ENCODE assay signal across 21 cellular contexts in the genomic region with DNA sequence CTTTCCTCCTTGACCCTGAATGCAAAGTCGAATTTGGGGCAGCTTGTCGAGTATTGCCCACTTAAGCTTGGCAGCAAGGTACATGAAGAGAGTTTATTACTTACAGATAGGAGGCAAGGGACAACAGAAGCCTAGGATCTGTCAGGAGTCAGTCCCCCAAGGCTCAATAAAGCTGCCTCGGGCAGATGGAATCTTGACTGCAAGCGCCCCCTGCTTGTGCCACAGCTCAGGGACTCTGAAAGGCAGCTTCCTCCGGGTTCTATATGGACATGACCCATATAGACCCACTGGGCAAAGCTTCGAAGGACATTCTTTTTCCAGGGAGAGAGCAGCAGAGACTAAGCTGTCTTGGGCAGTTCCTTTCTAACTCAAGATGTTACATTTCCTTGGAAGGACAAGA.
DNase-seq lines count a peak whose midpoint lies in the region; ATAC-seq and TF ChIP-seq lines count a peak whose summit lies in the region.
"Had no signal": no experiment of that assay in that cellular context is flagged by ENCODE, and none has a peak within 500 bp of the region (broad histone marks: within the 10 kb centered on the region; RNA-seq: fewer than 3 reads in every experiment).

No MANE protein-coding gene starts in this region.

- intact Hi-C loops in A673 (cut with micrococcal nuclease; ENCODE audit: unreplicated experiment), result no loop called here

- POLR2A ChIA-PET in A673 (lab: Charles Lee; ENCODE audit: low non-redundant PET), result no interaction called here

- no peaks in the 10 kb centered on the region for H3K36me3 ChIP-seq in A673 (ENCODE audit: insufficient read depth, low read length, poor library complexity, severe bottlenecking)
- H3K36me3 ChIP-seq: upper lobe of left lung had no signal

- TF ChIP-seq CTCF in A673 (conservative IDR thresholded peaks at IDR 0.05; ENCODE audit: low read depth, low read length) (no peak), GM12865 (IDR thresholded peaks at IDR 0.05; ENCODE audit: insufficient read depth, low read depth, low read length, missing control alignments) (peak; percentile 12), epithelial cell of esophagus (IDR thresholded peaks at IDR 0.05; ENCODE audit: insufficient read depth, low read depth, low read length, missing control alignments) (peak; percentile 13)

- no peak overlapping the region for H3K4me3 ChIP-seq in A673 (ENCODE audit: low read depth, low read length, poor library complexity, severe bottlenecking)
- H3K4me3 ChIP-seq in GM12865 (ENCODE audit: low read depth, low read length), result no peak overlapping the region
- H3K4me3 ChIP-seq in epithelial cell of esophagus (ENCODE audit: low read length), result no peak overlapping the region
- H3K4me3 ChIP-seq: upper lobe of left lung had no signal

- DNase-seq in A673 (ENCODE audit: low spot score) (peak; percentile 13), GM12865 (ENCODE audit: low read depth) (peak; percentile 37), OCI-M1 (lab: John Stamatoyannopoulos, UW) (peak; percentile 16), epithelial cell of esophagus (ENCODE audit: low read depth) (no peak)
- DNase-seq in activated effector memory CD4-positive, alpha-beta T cell treated with Interleukin-2 at 50 U/mL for 16 hours, result no peak
- no peak for DNase-seq in activated CD4-positive, CD25-positive, alpha-beta regulatory T cell treated with anti-CD3 and anti-CD28 coated beads, Interleukin-2, amount 50 U/mL, for 72 hours
- DNase-seq: CD8-positive, alpha-beta memory T cell; dermis blood vessel endothelial cell; EL; NCI-H1436; NCI-H2227 treated with DMSO at 0.1 percent for 48 hours; NK-92 treated with Interleukin-12 subunit alpha and Interleukin-12 subunit beta, amount 100 ng/mL, for 24 hours; right cardiac atrium; SHP77 treated with DMSO at 0.1 percent for 48 hours; stimulated activated naive CD8-positive, alpha-beta T cell treated with anti-CD3 and anti-CD28 coated beads, Interleukin-15, Interleukin-2, amounts not matched to agents 100 U/mL and 50 U/mL, for 24 hours; T-helper 2 cell; upper lobe of left lung had no signal

- CTCF ChIA-PET in A673 (lab: Charles Lee), result no interaction called here

- H3K27me3 ChIP-seq in A673 (replicated peaks; ENCODE audit: insufficient read depth, low read depth, low read length, poor library complexity), result no peaks in the 10 kb centered on the region
- H3K27me3 ChIP-seq: upper lobe of left lung had no signal

- ATAC-seq in HG03565 (IDR thresholded peaks at IDR 0.05; ENCODE audit: unreplicated experiment), result no peak
- no peak for ATAC-seq in GM21529 (IDR thresholded peaks at IDR 0.05; ENCODE audit: unreplicated experiment)
- ATAC-seq: activated CD4-positive, CD25-positive, alpha-beta regulatory T cell treated with anti-CD3 and anti-CD28 coated beads, Interleukin-2, amount 50 U/mL, for 24 hours; activated T-helper 17 cell treated with anti-CD3 and anti-CD28 coated beads, Interleukin-2, amount 50 U/mL, for 72 hours; right cardiac atrium; stimulated activated naive CD8-positive, alpha-beta T cell treated with anti-CD3 and anti-CD28 coated beads, Interleukin-15, Interleukin-2, amounts not matched to agents 100 U/mL and 50 U/mL, for 24 hours had no signal

- no TSS peak for BruUV-seq in A673 (replicated peaks; lab: Mats Ljungman, UMichigan)

- no peaks in the 10 kb centered on the region for H3K4me1 ChIP-seq in A673 (ENCODE audit: insufficient read depth, low read length, poor library complexity, severe bottlenecking)
- H3K4me1 ChIP-seq: upper lobe of left lung had no signal

- H3K9me3 ChIP-seq in A673 (ENCODE audit: low read depth, low read length, poor library complexity, severe bottlenecking), result no peaks in the 10 kb centered on the region
- H3K9me3 ChIP-seq: upper lobe of left lung had no signal

- no peak overlapping the region for H3K27ac ChIP-seq in A673 (ENCODE audit: low read depth, low read length, poor library complexity, severe bottlenecking)
- H3K27ac ChIP-seq: upper lobe of left lung had no signal

Comparison
In these comparisons a context has a peak if more than half of its experiments do, and no peak if none do; other contexts are left out.
1. DNase-seq: peak in A673 (single experiment), GM12865 (single experiment) and OCI-M1 (single experiment); none in epithelial cell of esophagus (single experiment), activated effector memory CD4-positive, alpha-beta T cell treated with Interleukin-2 at 50 U/mL for 16 hours (single experiment) and activated CD4-positive, CD25-positive, alpha-beta regulatory T cell treated with anti-CD3 and anti-CD28 coated beads, Interleukin-2, amount 50 U/mL, for 72 hours (single experiment).